16 cellular contexts compared by ENCODE assay signal in the genomic region with DNA sequence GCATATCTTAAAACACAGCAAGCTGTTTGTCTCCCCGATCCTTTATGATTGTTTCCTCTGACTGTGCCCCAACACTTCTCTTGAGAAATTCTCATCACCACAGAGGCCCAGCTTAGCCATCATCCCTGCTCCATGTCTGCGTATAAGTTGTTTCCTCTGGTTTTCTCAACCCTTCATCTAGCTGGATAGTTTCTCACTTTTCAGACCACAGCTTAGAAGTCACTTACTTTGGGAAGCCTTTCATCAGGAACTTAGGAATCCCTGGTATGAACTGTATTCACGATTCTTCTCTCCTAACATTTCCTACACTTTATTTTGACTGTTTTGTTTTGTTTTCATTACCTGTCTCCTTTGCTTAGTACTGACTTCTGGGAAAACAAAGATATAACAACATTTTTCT.
"Had no signal": no experiment of that assay in that cellular context is flagged by ENCODE, and none has a peak within 500 bp of the region (broad histone marks: within the 10 kb centered on the region; RNA-seq: fewer than 3 reads in every experiment).

No MANE protein-coding gene starts in this region.

- H3K9me3 ChIP-seq: esophagus muscularis mucosa, gastrocnemius medialis, heart right ventricle, left ventricle myocardium inferior, lower lobe of right lung, neutrophil, ovary, right atrium auricular region had no signal

- H3K27me3 ChIP-seq: esophagus muscularis mucosa, gastrocnemius medialis, heart right ventricle, neutrophil, ovary, right atrium auricular region had no signal

- H3K4me3 ChIP-seq: esophagus muscularis mucosa, gastrocnemius medialis, heart right ventricle, left ventricle myocardium inferior, lower lobe of right lung, ovary, right atrium auricular region had no signal

- H3K27ac ChIP-seq: epithelial cell of prostate, esophagus muscularis mucosa, gastrocnemius medialis, heart right ventricle, left ventricle myocardium inferior, lower lobe of right lung, neutrophil, ovary, right atrium auricular region had no signal

- H3K4me1 ChIP-seq: esophagus muscularis mucosa, gastrocnemius medialis, heart right ventricle, left ventricle myocardium inferior, lower lobe of right lung, right atrium auricular region had no signal

- H3K36me3 ChIP-seq: esophagus muscularis mucosa, gastrocnemius medialis, heart right ventricle, left ventricle myocardium inferior, lower lobe of right lung, neutrophil, ovary, right atrium auricular region had no signal

- DNase-seq: effector memory CD8-positive, alpha-beta T cell; gastrocnemius medialis; heart right ventricle; kidney; left cardiac atrium; left ventricle myocardium inferior; lower lobe of right lung; naive B cell; ovary; small intestine; stimulated activated CD4-positive, alpha-beta T cell treated with anti-CD3 and anti-CD28 coated beads, Interleukin-12 subunit alpha, Interleukin-12 subunit beta, amount 100 ng/mL, for 4 hours; stimulated activated naive CD4-positive, alpha-beta T cell treated with Interleukin-2 at 50 U/mL for 16 hours had no signal
